9 cellular contexts compared by ENCODE assay signal in genomic region chr9:89564257-89564878, GRCh38. TPM values are rescaled to one million over a fixed set of nuclear protein-coding genes. Genes with fewer than 3 reads are reported as not detected.
DNase-seq lines count a peak whose midpoint lies in the region; ATAC-seq, FAIRE-seq and TF ChIP-seq lines count a peak whose summit lies in the region.
"Had no signal": no experiment of that assay in that cellular context is flagged by ENCODE, and none has a peak within 500 bp of the region (broad histone marks: within the 10 kb centered on the region; RNA-seq: fewer than 3 reads in every experiment).

No MANE protein-coding gene starts in this region.

- H3F3A ChIP-seq in PC-3 (ENCODE audit: low read length, unreplicated experiment): no peaks in the 10 kb centered on the region

- no peak overlapping the region for H3K4me3 ChIP-seq in PC-3 (ENCODE audit: low read length)
- H3K4me3 ChIP-seq in HepG2 (replicated peaks in 1 of 3; ENCODE audit: insufficient read depth in 1 of 3, low read depth in 2 of 3, low read length in 3 of 3): peak overlapping the region in 1 of 3 experiments; percentile 9; a peak in 1 of 6 replicates

- H3K9me3 ChIP-seq in PC-3 (ENCODE audit: low read length) (no peaks in the 10 kb centered on the region), HepG2 (ENCODE audit: low read length) (no peaks in the 10 kb centered on the region)

- H3K36me3 ChIP-seq in PC-3 (ENCODE audit: low read depth, low read length) (no peaks in the 10 kb centered on the region), HepG2 (replicated peaks in 1 of 2; ENCODE audit: control insufficient read depth in 1 of 2, insufficient read depth in 2 of 2, low read length in 2 of 2) (no peaks in the 10 kb centered on the region)

- H3K27me3 ChIP-seq in PC-3 (ENCODE audit: low read length) (peaks cover 9% of the 10 kb centered on the region), HepG2 (ENCODE audit: control insufficient read depth in 1 of 2, insufficient read depth in 2 of 2, low read length in 2 of 2) (no peaks in the 10 kb centered on the region)

- no peaks in the 10 kb centered on the region for H3K4me1 ChIP-seq in PC-3 (ENCODE audit: insufficient read depth, low read length)
- H3K4me1 ChIP-seq in HepG2 (ENCODE audit: insufficient read depth, low read length): peaks cover 45% of the 10 kb centered on the region

- H3K79me2 ChIP-seq in PC-3 (ENCODE audit: low read length) (no peaks in the 10 kb centered on the region), HepG2 (ENCODE audit: insufficient read depth, low read length) (no peaks in the 10 kb centered on the region)

- peak in 2 of 3 experiments; percentile 39 to 70 for DNase-seq in NCI-H1417 (lab: John Stamatoyannopoulos, UW)
- DNase-seq in NCI-H1417 treated with DMSO at 0.1 percent for 48 hours (lab: John Stamatoyannopoulos, UW): no peak
- peak; percentile 16 for DNase-seq in PC-3
- peak; percentile 50 for DNase-seq in HepG2 (ENCODE audit: low spot score)
- DNase-seq in NCI-H1092 treated with DMSO at 0.1 percent for 48 hours (lab: John Stamatoyannopoulos, UW): no peak

- TF ChIP-seq EP300 in HepG2 (IDR thresholded peaks at IDR 0.05; ENCODE audit: low read depth in 2 of 2, low read length in 2 of 2) (no peak), HepG2 (CRISPR knock-in tag; IDR thresholded peaks at IDR 0.05; ENCODE audit: borderline replicate concordance) (no peak)

- no peak overlapping the region for H3K9ac ChIP-seq in PC-3 (ENCODE audit: low read length)
- H3K9ac ChIP-seq in HepG2 (ENCODE audit: insufficient read depth, low read depth, low read length): no peak overlapping the region

- TF ChIP-seq CTCF in PC-3 (conservative IDR thresholded peaks at IDR 0.05; ENCODE audit: low read depth, low read length) (peak; percentile 24), HepG2 (CRISPR knock-in tag; IDR thresholded peaks at IDR 0.05) (peak; percentile 70)

- CTCF ChIA-PET in PC-3 (lab: Charles Lee): no interaction called here
- CTCF ChIA-PET in HepG2 (lab: Yijun Ruan, JAX; ENCODE audit: low intra/inter-chr PET ratio, low total read pairs): no interaction called here

- intact Hi-C loops in PC-3 (cut with micrococcal nuclease) (no loop called here), HepG2 (cut with micrococcal nuclease; ENCODE audit: unreplicated experiment) (no loop called here)

- ATAC-seq in HG03066 (IDR thresholded peaks at IDR 0.05; ENCODE audit: low read depth, unreplicated experiment): peak; percentile 64
- no peak for ATAC-seq in PC-3
- peak; percentile 95 for ATAC-seq in HepG2
- ATAC-seq in HG03045 (IDR thresholded peaks at IDR 0.05; ENCODE audit: unreplicated experiment): no peak
- ATAC-seq in GM18517 (IDR thresholded peaks at IDR 0.05; ENCODE audit: unreplicated experiment): no peak

- peak; percentile 64 for FAIRE-seq in HepG2 (lab: Jason Lieb, UNC)
- FAIRE-seq: A204.1 had no signal

- H4K20me1 ChIP-seq in PC-3 (ENCODE audit: low read length) (no peaks in the 10 kb centered on the region), HepG2 (ENCODE audit: insufficient read depth, low read length) (no peaks in the 10 kb centered on the region)

- POLR2A ChIA-PET in PC-3 (lab: Charles Lee; ENCODE audit: unreplicated experiment) (interaction anchor here (0.7 kb wide), 1 partner anchor 31 kb away, joined by 3 read pairs; no protein-coding TSS in a partner anchor), HepG2 (lab: Yijun Ruan, JAX) (interaction anchor here (1.0 to 1.3 kb wide), 2 partner anchors 8 to 254 kb away, joined by 3 to 5 read pairs; partner anchors contain the start of gene CKS2)

- peak; percentile 29; the same call in 1 of the 2 replicates for TF ChIP-seq RAD21 in HepG2 (CRISPR knock-in tag; IDR thresholded peaks at IDR 0.05)

- H2AFZ ChIP-seq in PC-3 (ENCODE audit: low read length): no peak overlapping the region
- H2AFZ ChIP-seq in HepG2 (ENCODE audit: low read length): peak overlapping the region; percentile 54

- H3K4me2 ChIP-seq in PC-3 (ENCODE audit: low read length): no peak overlapping the region
- H3K4me2 ChIP-seq in HepG2 (ENCODE audit: low read depth, low read length): peak overlapping the region; percentile 40

- 30% methylated on average over 18 of the region's 18 CpGs for WGBS in HepG2 (ENCODE audit: low lambda C conversion rate)

- in situ Hi-C loops in HepG2 (cut with HindIII; ENCODE audit: extremely low pct_ligation_motif_present, low pct_unique_long_range_greater_than_20kb): no loop called here

- H3K27ac ChIP-seq in PC-3 (ENCODE audit: low read length): no peak overlapping the region
- no peak overlapping the region for H3K27ac ChIP-seq in HepG2 (ENCODE audit: extremely low read length, insufficient read depth, low read length)

- H3K9me2 ChIP-seq in PC-3 (replicated peaks; ENCODE audit: low read length): no peaks in the 10 kb centered on the region

- TF ChIP-seq POLR2A in HepG2 (IDR thresholded peaks at IDR 0.05; ENCODE audit: insufficient read depth in 1 of 2, low read depth in 2 of 2, low read length in 2 of 2): no peak

- BruUV-seq in PC-3 (replicated peaks; lab: Mats Ljungman, UMichigan) (no TSS peak), HepG2 (replicated peaks; lab: Mats Ljungman, UMichigan) (no TSS peak)

TF ChIP-seq in HepG2, 621 proteins besides CTCF, POLR2A, EP300 and RAD21 (continues in another document):
- TF ChIP-seq ATF1 (CRISPR knock-in tag; IDR thresholded peaks at IDR 0.05): no peak
- TF ChIP-seq KDM2A (CRISPR knock-in tag; IDR thresholded peaks at IDR 0.05; ENCODE audit: borderline replicate concordance, low read depth): peak; percentile 31; the same call in 1 of the 2 replicates
- TF ChIP-seq CREB1 (IDR thresholded peaks at IDR 0.05): peak; percentile 81
- TF ChIP-seq CREB1 (CRISPR knock-in tag; IDR thresholded peaks at IDR 0.05): no peak
- TF ChIP-seq, protein P1, sequence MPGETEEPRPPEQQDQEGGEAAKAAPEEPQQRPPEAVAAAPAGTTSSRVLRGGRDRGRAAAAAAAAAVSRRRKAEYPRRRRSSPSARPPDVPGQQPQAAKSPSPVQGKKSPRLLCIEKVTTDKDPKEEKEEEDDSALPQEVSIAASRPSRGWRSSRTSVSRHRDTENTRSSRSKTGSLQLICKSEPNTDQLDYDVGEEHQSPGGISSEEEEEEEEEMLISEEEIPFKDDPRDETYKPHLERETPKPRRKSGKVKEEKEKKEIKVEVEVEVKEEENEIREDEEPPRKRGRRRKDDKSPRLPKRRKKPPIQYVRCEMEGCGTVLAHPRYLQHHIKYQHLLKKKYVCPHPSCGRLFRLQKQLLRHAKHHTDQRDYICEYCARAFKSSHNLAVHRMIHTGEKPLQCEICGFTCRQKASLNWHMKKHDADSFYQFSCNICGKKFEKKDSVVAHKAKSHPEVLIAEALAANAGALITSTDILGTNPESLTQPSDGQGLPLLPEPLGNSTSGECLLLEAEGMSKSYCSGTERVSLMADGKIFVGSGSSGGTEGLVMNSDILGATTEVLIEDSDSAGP (CRISPR knock-in tag; IDR thresholded peaks at IDR 0.05; ENCODE audit: borderline replicate concordance): peak; percentile 51; the same call in 1 of the 2 replicates
- TF ChIP-seq KDM5B (CRISPR knock-in tag; IDR thresholded peaks at IDR 0.05; ENCODE audit: borderline replicate concordance): no peak; the same call in 1 of the 2 replicates
- no peak for TF ChIP-seq LCORL (IDR thresholded peaks at IDR 0.05)
- TF ChIP-seq LCORL (CRISPR knock-in tag; IDR thresholded peaks at IDR 0.05): no peak
- TF ChIP-seq, protein P2, sequence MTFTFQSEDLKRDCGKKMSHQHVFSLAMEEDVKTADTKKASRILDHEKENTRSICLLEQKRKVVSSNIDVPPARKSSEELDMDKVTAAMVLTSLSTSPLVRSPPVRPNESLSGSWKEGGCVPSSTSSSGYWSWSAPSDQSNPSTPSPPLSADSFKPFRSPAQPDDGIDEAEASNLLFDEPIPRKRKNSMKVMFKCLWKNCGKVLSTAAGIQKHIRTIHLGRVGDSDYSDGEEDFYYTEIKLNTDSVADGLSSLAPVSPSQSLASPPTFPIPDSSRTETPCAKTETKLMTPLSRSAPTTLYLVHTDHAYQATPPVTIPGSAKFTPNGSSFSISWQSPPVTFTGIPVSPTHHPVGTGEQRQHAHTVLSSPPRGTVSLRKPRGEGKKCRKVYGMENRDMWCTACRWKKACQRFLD (CRISPR knock-in tag; IDR thresholded peaks at IDR 0.05; ENCODE audit: borderline replicate concordance): no peak
- TF ChIP-seq SMC3 (IDR thresholded peaks at IDR 0.05; ENCODE audit: low read length): 0 out of 2 replicates have a peak, but pooled peaks have one; percentile 16
- TF ChIP-seq HDAC6 (IDR thresholded peaks at IDR 0.05; ENCODE audit: low read depth, low read length): no peak
- TF ChIP-seq ZNF788 (CRISPR knock-in tag; IDR thresholded peaks at IDR 0.05; ENCODE audit: borderline replicate concordance): no peak
- peak; percentile 56 for TF ChIP-seq HOXA3 (CRISPR knock-in tag; IDR thresholded peaks at IDR 0.05)
- 0 out of 2 replicates have a peak, but pooled peaks have one; percentile 41 for TF ChIP-seq ZSCAN31 (CRISPR knock-in tag; IDR thresholded peaks at IDR 0.05; ENCODE audit: low read depth)

RNA-seq across cellular contexts. Expression of gene GADD45G, which starts 40.4 kb away (rescaled TPM):
- total RNA-seq in PC-3 (2014; rRNA removed) (0.69 and 2.1 TPM in 2 replicates), HepG2 (2016; rRNA removed; fragmentation: Illumina TruSeq; extraction: Trizol) (not detected in 2 replicates)
- total RNA-seq in HepG2 (2016; cell fraction: cytosol; rRNA removed; fragmentation: Illumina TruSeq; extraction: Trizol; ENCODE audit: low read depth): not detected in 2 replicates
- not detected in 2 replicates for total RNA-seq in HepG2 (2016; cell fraction: insoluble cytoplasmic fraction; rRNA removed; fragmentation: Illumina TruSeq; extraction: Trizol)
- not detected in 2 replicates for total RNA-seq in HepG2 (2016; cell fraction: membrane; rRNA removed; fragmentation: Illumina TruSeq; extraction: Trizol)
- not detected in 2 replicates for total RNA-seq in HepG2 (2016; cell fraction: nucleus; rRNA removed; fragmentation: Illumina TruSeq; extraction: Trizol)
- not detected in 2 replicates for polyA plus RNA-seq in HepG2 (2011; rRNA removed)
- not detected in 2 replicates for polyA plus RNA-seq in HepG2 (2011; cell fraction: cytosol; rRNA removed)
- polyA plus RNA-seq in HepG2 (2011; cell fraction: nucleus; rRNA removed): not detected in 2 replicates
- polyA plus RNA-seq in HepG2 (2012): not detected in 2 replicates
- polyA plus RNA-seq in HepG2 (2016; cell fraction: cytosol; fragmentation: Illumina TruSeq; extraction: Trizol; ENCODE audit: low read depth): not detected in 2 replicates
- polyA plus RNA-seq in HepG2 (2016; cell fraction: insoluble cytoplasmic fraction; fragmentation: Illumina TruSeq; extraction: Trizol; ENCODE audit: low read depth): not detected in 2 replicates
- not detected in 2 replicates for polyA plus RNA-seq in HepG2 (2016; cell fraction: membrane; fragmentation: Illumina TruSeq; extraction: Trizol; ENCODE audit: low read depth)
- polyA plus RNA-seq in HepG2 (2016; cell fraction: nucleus; fragmentation: Illumina TruSeq; extraction: Trizol; ENCODE audit: insufficient read depth, low read depth): not detected in 2 replicates
- polyA minus RNA-seq in HepG2 (2011; rRNA and poly(A)+ RNA removed; ENCODE audit: low replicate concordance): not detected in 2 replicates
- polyA minus RNA-seq in HepG2 (2011; cell fraction: cytosol; rRNA and poly(A)+ RNA removed): not detected in 2 replicates
- polyA minus RNA-seq in HepG2 (2011; cell fraction: nucleus; rRNA and poly(A)+ RNA removed): not detected in 2 replicates

Comparison
In these comparisons a context has a peak if more than half of its experiments do, and no peak if none do; other contexts are left out.
1. DNase-seq: peak in NCI-H1417 (2 of 3), PC-3 (single experiment) and HepG2 (single experiment); none in NCI-H1417 treated with DMSO at 0.1 percent for 48 hours (single experiment) and NCI-H1092 treated with DMSO at 0.1 percent for 48 hours (single experiment).
2. ATAC-seq: peak in HG03066 (single experiment) and HepG2 (single experiment); none in PC-3 (single experiment), HG03045 (single experiment) and GM18517 (single experiment).